ENCODE assay signal across 15 cellular contexts in the genomic region with DNA sequence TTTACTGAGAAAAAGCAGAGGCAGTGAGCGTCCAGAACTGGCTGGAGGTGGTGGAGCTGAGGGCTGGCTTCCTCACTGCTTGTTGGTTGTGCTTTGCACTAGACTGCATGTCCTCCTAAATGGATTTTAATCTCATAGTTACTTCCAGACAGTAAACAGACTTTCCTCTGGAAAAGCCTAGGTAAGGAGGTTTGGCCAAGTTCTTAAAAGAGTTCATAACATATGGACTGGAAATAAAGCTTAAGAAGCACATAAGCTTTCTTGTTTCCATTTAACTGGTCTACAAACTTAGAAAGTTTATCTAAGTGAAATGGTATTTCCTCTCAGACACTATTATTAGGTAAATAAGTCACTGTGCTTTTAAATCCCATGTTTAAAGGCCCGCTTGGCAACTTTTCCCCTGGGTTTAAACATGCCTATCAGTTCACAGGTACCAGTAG. TPM values are rescaled to one million over a fixed set of nuclear protein-coding genes. Genes with fewer than 3 reads are reported as not detected.
DNase-seq lines count a peak whose midpoint lies in the region; ATAC-seq, FAIRE-seq and TF ChIP-seq lines count a peak whose summit lies in the region.
"Had no signal": no experiment of that assay in that cellular context is flagged by ENCODE, and none has a peak within 500 bp of the region (broad histone marks: within the 10 kb centered on the region; RNA-seq: fewer than 3 reads in every experiment).

No MANE protein-coding gene starts in this region.

- H3K36me3 ChIP-seq in astrocyte (ENCODE audit: insufficient read depth, low read length) (no peaks in the 10 kb centered on the region), heart left ventricle (no peaks in the 10 kb centered on the region)

- POLR2A ChIA-PET in CD4-positive, alpha-beta T cell (lab: Charles Lee): no interaction called here

- H3K27ac ChIP-seq in astrocyte (ENCODE audit: low read depth, low read length) (peak overlapping the region; percentile 61), heart left ventricle (peak overlapping the region; percentile 31 to 85 (median 72))
- no peak overlapping the region for H3K27ac ChIP-seq in CD4-positive, alpha-beta T cell (ENCODE audit: low read depth, low read length)
- H3K27ac ChIP-seq: parathyroid adenoma had no signal

- no peak overlapping the region for H3K4me3 Mint-ChIP-seq in astrocyte (ENCODE audit: unreplicated experiment)
- no peak overlapping the region for H3K4me3 Mint-ChIP-seq in activated naive CD4-positive, alpha-beta T cell treated with anti-CD3 and anti-CD28 coated beads for 36 hours
- no peak overlapping the region for H3K4me3 Mint-ChIP-seq in CD4-positive, alpha-beta T cell

- no peaks in the 10 kb centered on the region for H3K9me3 ChIP-seq in astrocyte (ENCODE audit: insufficient read depth, low read depth, low read length)
- no peaks in the 10 kb centered on the region for H3K9me3 ChIP-seq in heart left ventricle
- H3K9me3 ChIP-seq in CD4-positive, alpha-beta T cell (ENCODE audit: control insufficient read depth, low read length): no peaks in the 10 kb centered on the region

- TF ChIP-seq POLR2A in heart left ventricle (IDR thresholded peaks at IDR 0.05): no peak

- TF ChIP-seq CTCF in astrocyte (IDR thresholded peaks at IDR 0.05; ENCODE audit: insufficient read depth, low read depth, low read length): no peak
- TF ChIP-seq CTCF in heart left ventricle (IDR thresholded peaks at IDR 0.05): no peak
- no peak for TF ChIP-seq CTCF in CD4-positive, alpha-beta T cell (IDR thresholded peaks at IDR 0.05)

- FAIRE-seq in astrocyte (lab: Jason Lieb, UNC): no peak
- FAIRE-seq: H1, islet of Langerhans had no signal

- no peaks in the 10 kb centered on the region for H3K79me2 ChIP-seq in astrocyte (ENCODE audit: insufficient read depth, low read length)
- H3K79me2 ChIP-seq: parathyroid adenoma had no signal

- peaks cover 10% of the 10 kb centered on the region for H3K4me1 Mint-ChIP-seq in astrocyte (ENCODE audit: low read depth, unreplicated experiment)
- peaks cover 7% of the 10 kb centered on the region for H3K4me1 Mint-ChIP-seq in activated naive CD4-positive, alpha-beta T cell treated with anti-CD3 and anti-CD28 coated beads for 36 hours (ENCODE audit: low read depth)
- no peaks in the 10 kb centered on the region for H3K4me1 Mint-ChIP-seq in CD4-positive, alpha-beta T cell (ENCODE audit: low read depth)

- H3K4me3 ChIP-seq in astrocyte (ENCODE audit: insufficient read depth, low read depth, low read length): no peak overlapping the region
- peak overlapping the region in 11 of 12 donors; percentile 5 to 60 (median 33) for H3K4me3 ChIP-seq in heart left ventricle

- peak; percentile 29 to 63 (median 54) for ATAC-seq in heart left ventricle
- no peak for ATAC-seq in HG03439 (IDR thresholded peaks at IDR 0.05; ENCODE audit: unreplicated experiment)
- ATAC-seq in CD4-positive, alpha-beta T cell (ENCODE audit: poor library complexity): no peak

- H3K27me3 ChIP-seq in astrocyte (ENCODE audit: insufficient read depth, low read length): no peaks in the 10 kb centered on the region
- H3K27me3 ChIP-seq in heart left ventricle: no peaks in the 10 kb centered on the region
- no peaks in the 10 kb centered on the region for H3K27me3 ChIP-seq in CD4-positive, alpha-beta T cell (ENCODE audit: control insufficient read depth, insufficient read depth, low read length)

- H3K27ac Mint-ChIP-seq in astrocyte (ENCODE audit: unreplicated experiment): peak overlapping the region; percentile 88
- H3K27ac Mint-ChIP-seq in activated naive CD4-positive, alpha-beta T cell treated with anti-CD3 and anti-CD28 coated beads for 36 hours: no peak overlapping the region
- H3K27ac Mint-ChIP-seq in CD4-positive, alpha-beta T cell: no peak overlapping the region

- H3K4me2 ChIP-seq in astrocyte (ENCODE audit: low read length): peak overlapping the region; percentile 70

- H3K36me3 Mint-ChIP-seq in astrocyte (ENCODE audit: low read depth, unreplicated experiment): no peaks in the 10 kb centered on the region
- H3K36me3 Mint-ChIP-seq in activated naive CD4-positive, alpha-beta T cell treated with anti-CD3 and anti-CD28 coated beads for 36 hours (ENCODE audit: low read depth): no peaks in the 10 kb centered on the region
- no peaks in the 10 kb centered on the region for H3K36me3 Mint-ChIP-seq in CD4-positive, alpha-beta T cell (ENCODE audit: low read depth)

- H3K9me3 Mint-ChIP-seq in astrocyte (ENCODE audit: unreplicated experiment): no peaks in the 10 kb centered on the region
- H3K9me3 Mint-ChIP-seq in activated naive CD4-positive, alpha-beta T cell treated with anti-CD3 and anti-CD28 coated beads for 36 hours: no peaks in the 10 kb centered on the region
- H3K9me3 Mint-ChIP-seq in CD4-positive, alpha-beta T cell: no peaks in the 10 kb centered on the region

- DNase-seq in EL: peak; percentile 26
- DNase-seq in astrocyte (ENCODE audit: low read depth): peak; percentile 57
- DNase-seq in heart left ventricle: peak in 1 of 5 donors; percentile 39
- peak; percentile 15 for DNase-seq in pulmonary artery endothelial cell (ENCODE audit: low read depth, low spot score)
- DNase-seq in activated naive CD4-positive, alpha-beta T cell treated with anti-CD3 and anti-CD28 coated beads for 36 hours: no peak
- DNase-seq in putamen (ENCODE audit: low spot score): no peak
- DNase-seq in CD4-positive, alpha-beta T cell: no peak
- DNase-seq: activated CD4-positive, alpha-beta T cell treated with anti-CD3 and anti-CD28 coated beads, Interleukin-2, amount 50 U/mL, for 1 hour; activated naive CD4-positive, alpha-beta T cell treated with Interleukin-2 at 50 U/mL for 16 hours; NCI-H524 treated with DMSO at 0.1 percent for 48 hours had no signal

- peak overlapping the region; percentile 1 for H3K9ac ChIP-seq in astrocyte (ENCODE audit: low read length)
- H3K9ac ChIP-seq: parathyroid adenoma had no signal

- H3K4me1 ChIP-seq in astrocyte (ENCODE audit: insufficient read depth, low read length) (peaks cover 22% of the 10 kb centered on the region), heart left ventricle (peaks cover 0 to 53% (median 23%) of the 10 kb centered on the region in 12 donors)
- H3K4me1 ChIP-seq: parathyroid adenoma had no signal

- no peaks in the 10 kb centered on the region for H4K20me1 ChIP-seq in astrocyte (ENCODE audit: insufficient read depth, low read length)

- H2AFZ ChIP-seq in astrocyte (ENCODE audit: low read depth, low read length): peak overlapping the region; percentile 68
- H2AFZ ChIP-seq: parathyroid adenoma had no signal

- intact Hi-C loops in heart left ventricle (cut with DNase I): loop anchor here in 4 of 10 donors (5.0 to 10.0 kb wide), 5 partner anchors 52 to 134 kb away; a partner anchor contains a TSS
- intact Hi-C loops in activated naive CD4-positive, alpha-beta T cell treated with anti-CD3 and anti-CD28 coated beads for 36 hours (cut with micrococcal nuclease): no loop called here
- intact Hi-C loops in CD4-positive, alpha-beta T cell (cut with DNase I, micrococcal nuclease): no loop called here

- 20 to 33% (median 28%) methylated on average over 2 of the region's 2 CpGs for WGBS in heart left ventricle, 4 donors

- CTCF ChIA-PET in activated naive CD4-positive, alpha-beta T cell treated with anti-CD3 and anti-CD28 coated beads for 36 hours (lab: Charles Lee): no interaction called here
- CTCF ChIA-PET in CD4-positive, alpha-beta T cell (lab: Charles Lee): no interaction called here

- H3K27me3 Mint-ChIP-seq in astrocyte (ENCODE audit: low read depth, unreplicated experiment): no peaks in the 10 kb centered on the region
- H3K27me3 Mint-ChIP-seq in activated naive CD4-positive, alpha-beta T cell treated with anti-CD3 and anti-CD28 coated beads for 36 hours (ENCODE audit: low read depth): no peaks in the 10 kb centered on the region
- no peaks in the 10 kb centered on the region for H3K27me3 Mint-ChIP-seq in CD4-positive, alpha-beta T cell

RNA-seq across cellular contexts. Expression of a gene that starts 2.0 kb away (rescaled TPM):
- total RNA-seq in astrocyte: not detected in 2 replicates
- total RNA-seq in heart left ventricle: 10 to 100 TPM in 7 of 9 donors, 1 to 10 TPM in 2; 6.6 to 36.3 (median 18.0) TPM
- polyA plus RNA-seq in heart left ventricle: 1 to 10 TPM; 4.6 to 8.0 TPM
- 0.07 and 0.11 TPM in 2 replicates for total RNA-seq in pulmonary artery endothelial cell
- not detected for total RNA-seq in activated naive CD4-positive, alpha-beta T cell treated with anti-CD3 and anti-CD28 coated beads for 36 hours
- not detected for total RNA-seq in CD4-positive, alpha-beta T cell
- total RNA-seq: H1, SK-MEL-5 had no signal
- polyA plus RNA-seq: H1 had no signal

RNA-seq across cellular contexts. Expression of a gene that starts 55.4 kb away (rescaled TPM):
- total RNA-seq in astrocyte (0.18 and 0.22 TPM in 2 replicates), heart left ventricle (10 to 100 TPM in 5 of 9 donors, 1 to 10 TPM in 4; 3.1 to 32.4 (median 10.1) TPM), pulmonary artery endothelial cell (0.13 and 0.18 TPM in 2 replicates)
- 1 to 10 TPM; 1.6 to 4.4 TPM for polyA plus RNA-seq in heart left ventricle
- not detected for total RNA-seq in activated naive CD4-positive, alpha-beta T cell treated with anti-CD3 and anti-CD28 coated beads for 36 hours
- total RNA-seq in CD4-positive, alpha-beta T cell: not detected
- total RNA-seq: H1, SK-MEL-5 had no signal
- polyA plus RNA-seq: H1 had no signal

RNA-seq across cellular contexts. Expression of a gene that starts 56.1 kb away (rescaled TPM):
- not detected in 2 replicates for total RNA-seq in astrocyte
- total RNA-seq in heart left ventricle: 10 to 100 TPM in 1 of 9 donors, 1 to 10 TPM in 8; 2.3 to 10.2 (median 5.9) TPM
- polyA plus RNA-seq in heart left ventricle: 1 to 10 TPM; 1.5 to 2.6 TPM
- total RNA-seq in pulmonary artery endothelial cell: 0.04 and 0.07 TPM in 2 replicates
- not detected for total RNA-seq in activated naive CD4-positive, alpha-beta T cell treated with anti-CD3 and anti-CD28 coated beads for 36 hours
- total RNA-seq in CD4-positive, alpha-beta T cell: not detected
- total RNA-seq: H1, SK-MEL-5 had no signal
- polyA plus RNA-seq: H1 had no signal

Comparison
In these comparisons a context has a peak if more than half of its experiments do, and no peak if none do; other contexts are left out.
1. DNase-seq: peak in EL (single experiment), astrocyte (single experiment) and pulmonary artery endothelial cell (single experiment); none in activated naive CD4-positive, alpha-beta T cell treated with anti-CD3 and anti-CD28 coated beads for 36 hours (single experiment), putamen (single experiment) and CD4-positive, alpha-beta T cell (0 of 10).
2. ATAC-seq: peak in heart left ventricle (4 of 4); none in HG03439 (single experiment) and CD4-positive, alpha-beta T cell (single experiment).